Comparison of ENCODE assay signal across 15 cellular contexts in the genomic region with DNA sequence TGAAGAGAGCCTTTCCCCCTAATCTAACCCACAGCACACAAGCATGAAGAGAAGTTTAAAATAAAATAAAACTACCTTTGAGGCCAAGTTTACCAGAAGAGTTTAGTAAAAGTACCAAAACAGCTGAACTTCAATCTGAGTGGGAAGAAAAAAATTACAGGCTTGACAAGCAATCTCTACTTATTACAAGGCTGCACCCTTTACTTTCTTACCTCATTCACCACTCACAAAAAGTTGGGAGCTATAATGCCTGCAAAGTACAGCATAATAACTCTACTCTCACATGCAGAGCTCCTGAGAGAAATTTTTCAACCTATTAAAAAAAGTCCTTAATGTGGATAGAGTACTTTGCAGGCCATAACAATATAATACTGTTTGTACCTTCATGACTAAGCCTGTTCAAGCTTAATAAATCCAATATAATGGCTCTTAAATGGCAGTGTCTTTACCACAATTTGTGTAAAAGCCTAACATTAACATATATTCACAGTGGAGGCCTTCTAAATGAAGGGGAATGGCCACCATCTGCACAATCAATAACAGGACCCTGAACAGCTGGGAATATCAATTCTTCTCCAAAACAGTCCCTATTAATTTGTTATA.
DNase-seq lines count a peak whose midpoint lies in the region; FAIRE-seq and TF ChIP-seq lines count a peak whose summit lies in the region.
"Had no signal": no experiment of that assay in that cellular context is flagged by ENCODE, and none has a peak within 500 bp of the region (broad histone marks: within the 10 kb centered on the region; RNA-seq: fewer than 3 reads in every experiment).

No MANE protein-coding gene starts in this region.

- no peaks in the 10 kb centered on the region for H3K36me3 Mint-ChIP-seq in activated naive CD8-positive, alpha-beta T cell treated with anti-CD3 and anti-CD28 coated beads for 36 hours
- H3K36me3 Mint-ChIP-seq: naive thymus-derived CD8-positive, alpha-beta T cell had no signal

- intact Hi-C loops in adrenal gland (cut with DNase I), result no loop called here
- intact Hi-C loops in kidney (cut with DNase I), result no loop called here

- no peak for TF ChIP-seq POLR2A in adrenal gland (IDR thresholded peaks at IDR 0.05)

- no peak for DNase-seq in adrenal gland
- DNase-seq in kidney, result no peak
- no peak for DNase-seq in activated naive CD8-positive, alpha-beta T cell treated with anti-CD3 and anti-CD28 coated beads for 36 hours
- no peak for DNase-seq in stimulated activated CD4-positive, alpha-beta T cell treated with anti-CD3 and anti-CD28 coated beads, Interleukin-2, amount 100 ng/mL, for 24 hours
- DNase-seq in activated CD4-positive, CD25-positive, alpha-beta regulatory T cell treated with anti-CD3 and anti-CD28 coated beads, Interleukin-2, amount 50 U/mL, for 72 hours, result no peak
- no peak for DNase-seq in ACHN
- DNase-seq: brain microvascular endothelial cell; KG1; naive thymus-derived CD8-positive, alpha-beta T cell; NCI-H226; stimulated activated CD4-positive, alpha-beta T cell treated with anti-CD3 and anti-CD28 coated beads, Interleukin-4, amount 100 ng/mL, for 1 hour; T-helper 2 cell had no signal

- H3K4me1 Mint-ChIP-seq in activated naive CD8-positive, alpha-beta T cell treated with anti-CD3 and anti-CD28 coated beads for 36 hours, result no peaks in the 10 kb centered on the region
- H3K4me1 Mint-ChIP-seq: naive thymus-derived CD8-positive, alpha-beta T cell had no signal

- H3K9me3 Mint-ChIP-seq in activated naive CD8-positive, alpha-beta T cell treated with anti-CD3 and anti-CD28 coated beads for 36 hours, result no peaks in the 10 kb centered on the region
- H3K9me3 Mint-ChIP-seq: naive thymus-derived CD8-positive, alpha-beta T cell had no signal

- in situ Hi-C loops in ACHN (cut with HindIII; ENCODE audit: low pct_ligation_motif_present, low pct_unique_long_range_greater_than_20kb, low sequenced_read_pairs), result no loop called here

- no peak for FAIRE-seq in kidney (lab: Jason Lieb, UNC)
- FAIRE-seq: urothelium cell line had no signal

- H3K4me3 Mint-ChIP-seq in activated naive CD8-positive, alpha-beta T cell treated with anti-CD3 and anti-CD28 coated beads for 36 hours, result no peak overlapping the region
- H3K4me3 Mint-ChIP-seq: naive thymus-derived CD8-positive, alpha-beta T cell had no signal

- H3K27me3 ChIP-seq in HUES6 (ENCODE audit: control insufficient read depth, insufficient read depth, low read length) (no peaks in the 10 kb centered on the region), adrenal gland (no peaks in the 10 kb centered on the region), subcutaneous abdominal adipose tissue (ENCODE audit: control insufficient read depth in 5 of 5, insufficient read depth in 4 of 5, low read length in 5 of 5) (no peaks in the 10 kb centered on the region)
- H3K27me3 ChIP-seq: brain microvascular endothelial cell had no signal

- H3K36me3 ChIP-seq in HUES6 (ENCODE audit: control insufficient read depth, insufficient read depth, low read length) (peaks cover 9% of the 10 kb centered on the region; the same call in 1 of the 2 replicates), adrenal gland (replicated peaks in 1 of 2) (peaks cover 0 to 10% of the 10 kb centered on the region in 2 donors), kidney (ENCODE audit: control insufficient read depth in 1 of 2, insufficient read depth in 2 of 2, low read length in 2 of 2) (peaks cover 0 to 3% of the 10 kb centered on the region in 2 donors), subcutaneous abdominal adipose tissue (ENCODE audit: control insufficient read depth in 5 of 5, insufficient read depth in 5 of 5, low read length in 5 of 5) (peaks cover 14 to 18% (median 16%) of the 10 kb centered on the region in 5 donors)
- H3K36me3 ChIP-seq: brain microvascular endothelial cell had no signal

- H3K27ac ChIP-seq in HUES6 (ENCODE audit: low read depth, low read length) (no peak overlapping the region), adrenal gland (peak overlapping the region in 4 of 5 donors; percentile 23 to 96 (median 92)), kidney (ENCODE audit: low read depth in 2 of 2, low read length in 2 of 2) (peak overlapping the region in 1 of 2 donors; percentile 97), subcutaneous abdominal adipose tissue (ENCODE audit: low read depth, low read length) (peak overlapping the region; percentile 94)
- H3K27ac ChIP-seq: brain microvascular endothelial cell had no signal

- H3K27me3 Mint-ChIP-seq in activated naive CD8-positive, alpha-beta T cell treated with anti-CD3 and anti-CD28 coated beads for 36 hours, result no peaks in the 10 kb centered on the region

- H3K9me3 ChIP-seq in HUES6 (ENCODE audit: control insufficient read depth, insufficient read depth, low read depth, low read length) (no peaks in the 10 kb centered on the region), adrenal gland (replicated peaks in 1 of 3) (no peaks in the 10 kb centered on the region), kidney (ENCODE audit: control insufficient read depth in 1 of 2, low read length in 2 of 2) (no peaks in the 10 kb centered on the region), subcutaneous abdominal adipose tissue (ENCODE audit: control insufficient read depth in 5 of 5, low read length in 5 of 5) (no peaks in the 10 kb centered on the region)

- no peak overlapping the region for H3K9ac ChIP-seq in HUES6 (ENCODE audit: low read length)
- H3K9ac ChIP-seq in kidney (ENCODE audit: low read length in 2 of 2), result peak overlapping the region in 1 of 2 donors; percentile 49
- H3K9ac ChIP-seq in subcutaneous abdominal adipose tissue (ENCODE audit: low read length in 5 of 5), result peak overlapping the region; percentile 56 to 91 (median 76)

- H3K4me1 ChIP-seq in HUES6 (ENCODE audit: control insufficient read depth, insufficient read depth, low read length) (peaks cover 42% of the 10 kb centered on the region), adrenal gland (replicated peaks in 1 of 2) (peaks cover 20 to 67% of the 10 kb centered on the region in 2 donors), kidney (ENCODE audit: control insufficient read depth in 1 of 2, insufficient read depth in 1 of 2, low read depth in 1 of 2, low read length in 2 of 2) (peaks cover 4 to 11% of the 10 kb centered on the region in 2 donors), subcutaneous abdominal adipose tissue (ENCODE audit: control insufficient read depth in 5 of 5, insufficient read depth in 5 of 5, low read length in 5 of 5) (peaks cover 5 to 59% (median 46%) of the 10 kb centered on the region in 5 donors)

- TF ChIP-seq CTCF in adrenal gland (IDR thresholded peaks at IDR 0.05) (no peak), kidney (IDR thresholded peaks at IDR 0.05; ENCODE audit: borderline replicate concordance, extremely low read depth, insufficient read depth) (no peak)

- 0 out of 2 replicates have a peak overlapping the region, but pooled peaks have one; percentile 2 for H3K4me3 ChIP-seq in HUES6 (ENCODE audit: low read depth, low read length)
- peak overlapping the region in 1 of 4 donors; percentile 51 for H3K4me3 ChIP-seq in adrenal gland
- peak overlapping the region; percentile 83 to 85 for H3K4me3 ChIP-seq in kidney (ENCODE audit: low read length in 2 of 2)
- H3K4me3 ChIP-seq in subcutaneous abdominal adipose tissue (ENCODE audit: low read depth in 1 of 5, low read length in 5 of 5), result peak overlapping the region; percentile 63 to 91 (median 79)

- no peak overlapping the region for H3K27ac Mint-ChIP-seq in activated naive CD8-positive, alpha-beta T cell treated with anti-CD3 and anti-CD28 coated beads for 36 hours
- H3K27ac Mint-ChIP-seq: naive thymus-derived CD8-positive, alpha-beta T cell had no signal
